13 cellular contexts compared by ENCODE assay signal in genomic region chr5:1295650-1296037, GRCh38. TPM values are rescaled to one million over a fixed set of nuclear protein-coding genes. Genes with fewer than 3 reads are reported as not detected.
DNase-seq lines count a peak whose midpoint lies in the region; ATAC-seq and TF ChIP-seq lines count a peak whose summit lies in the region.
"Had no signal": no experiment of that assay in that cellular context is flagged by ENCODE, and none has a peak within 500 bp of the region (broad histone marks: within the 10 kb centered on the region; RNA-seq: fewer than 3 reads in every experiment).

No MANE protein-coding gene starts in this region.

- H3K4me3 ChIP-seq in Panc1 (ENCODE audit: low read depth in 2 of 2, low read length in 2 of 2), result peak overlapping the region; percentile 44 to 47; a peak in 3 of 4 replicates
- H3K4me3 ChIP-seq in hepatocyte, result no peak overlapping the region

- H3K27ac Mint-ChIP-seq in activated CD4-positive, alpha-beta T cell treated with anti-CD3 and anti-CD28 coated beads for 36 hours, result no peak overlapping the region
- H3K27ac Mint-ChIP-seq in progenitor cell of endocrine pancreas, result no peak overlapping the region

- no peak overlapping the region for H2AFZ ChIP-seq in hepatocyte

- TF ChIP-seq CTCF in Panc1 (IDR thresholded peaks at IDR 0.05) (no peak), hepatocyte (IDR thresholded peaks at IDR 0.05; ENCODE audit: poor library complexity) (no peak), progenitor cell of endocrine pancreas (IDR thresholded peaks at IDR 0.05; ENCODE audit: unreplicated experiment) (no peak)

- no peak for ATAC-seq in activated CD4-positive, alpha-beta T cell treated with anti-CD3 and anti-CD28 coated beads for 36 hours
- ATAC-seq in Panc1, result no peak

- POLR2A ChIA-PET in activated CD4-positive, alpha-beta T cell treated with anti-CD3 and anti-CD28 coated beads for 36 hours (lab: Charles Lee), result no interaction called here
- POLR2A ChIA-PET in Panc1 (lab: Charles Lee), result no interaction called here

- no peak overlapping the region for H3K4me2 ChIP-seq in hepatocyte

- WGBS in hepatocyte (ENCODE audit: low lambda C conversion rate, missing lambda C conversion rate), result 73% methylated on average over 21 of the region's 22 CpGs

- H3K27me3 ChIP-seq in Panc1 (ENCODE audit: control insufficient read depth, insufficient read depth, low read length) (no peaks in the 10 kb centered on the region), hepatocyte (peaks cover 26% of the 10 kb centered on the region)

- CTCF ChIA-PET in activated CD4-positive, alpha-beta T cell treated with anti-CD3 and anti-CD28 coated beads for 36 hours (lab: Charles Lee), result interaction anchor here (0.6 to 1.7 kb wide), 3 partner anchors 48 to 823 kb away, joined by 3 to 4 read pairs (median 4); no protein-coding TSS in a partner anchor
- CTCF ChIA-PET in Panc1 (lab: Charles Lee), result no interaction called here

- no peaks in the 10 kb centered on the region for H3K27me3 Mint-ChIP-seq in activated CD4-positive, alpha-beta T cell treated with anti-CD3 and anti-CD28 coated beads for 36 hours
- H3K27me3 Mint-ChIP-seq in progenitor cell of endocrine pancreas, result peaks cover 51% of the 10 kb centered on the region

- H3K4me1 Mint-ChIP-seq in activated CD4-positive, alpha-beta T cell treated with anti-CD3 and anti-CD28 coated beads for 36 hours, result peaks cover 11% of the 10 kb centered on the region
- no peaks in the 10 kb centered on the region for H3K4me1 Mint-ChIP-seq in progenitor cell of endocrine pancreas (ENCODE audit: low read depth)

- no peaks in the 10 kb centered on the region; the same call in 1 of the 2 replicates for H3K4me1 ChIP-seq in Panc1 (ENCODE audit: control insufficient read depth, insufficient read depth, low read length)
- no peaks in the 10 kb centered on the region for H3K4me1 ChIP-seq in hepatocyte (ENCODE audit: insufficient read depth)

- no TSS peak for BruUV-seq in Panc1 (replicated peaks; lab: Mats Ljungman, UMichigan)

- DNase-seq in activated CD4-positive, alpha-beta T cell treated with anti-CD3 and anti-CD28 coated beads for 36 hours, result no peak
- DNase-seq in activated CD4-positive, alpha-beta T cell treated with anti-CD3 and anti-CD28 coated beads, Interleukin-2, amount 50 U/mL, for 4 hours, result no peak
- DNase-seq in Panc1 (ENCODE audit: low read depth, low spot score) (no peak), hepatocyte (ENCODE audit: low spot score) (peak; percentile 2), progenitor cell of endocrine pancreas (ENCODE audit: low spot score, unreplicated experiment) (no peak), ACHN (no peak), SHP77 (lab: John Stamatoyannopoulos, UW) (no peak)
- no peak for DNase-seq in stimulated activated naive CD4-positive, alpha-beta T cell treated with Interleukin-2 at 50 U/mL for 16 hours (lab: John Stamatoyannopoulos, UW)
- DNase-seq: DMS79 treated with DMSO at 0.1 percent for 48 hours, mammary epithelial cell had no signal

- H3K27ac ChIP-seq in Panc1 (ENCODE audit: low read length) (no peak overlapping the region), hepatocyte (no peak overlapping the region)
- H3K27ac ChIP-seq: HL-60 had no signal

- no peaks in the 10 kb centered on the region for H3K9me3 Mint-ChIP-seq in activated CD4-positive, alpha-beta T cell treated with anti-CD3 and anti-CD28 coated beads for 36 hours (ENCODE audit: low read depth)
- no peaks in the 10 kb centered on the region for H3K9me3 Mint-ChIP-seq in progenitor cell of endocrine pancreas (ENCODE audit: low read depth)

- H3K36me3 ChIP-seq in Panc1 (ENCODE audit: control insufficient read depth, insufficient read depth, low read length) (no peaks in the 10 kb centered on the region), hepatocyte (replicated peaks; ENCODE audit: insufficient read depth, low read depth) (no peaks in the 10 kb centered on the region)

- intact Hi-C loops in activated CD4-positive, alpha-beta T cell treated with anti-CD3 and anti-CD28 coated beads for 36 hours (cut with DNase I, micrococcal nuclease), result loop anchor here in 1 of 2 experiments (1.0 to 5.0 kb wide), 3 partner anchors 50 to 227 kb away; partner anchors contain the start of genes CLPTM1L and LPCAT1
- intact Hi-C loops in Panc1 (cut with micrococcal nuclease; ENCODE audit: unreplicated experiment), result loop anchor here (2.0 kb wide), 1 partner anchor 27 kb away; no protein-coding TSS in a partner anchor

- H3K9me2 ChIP-seq in hepatocyte (replicated peaks; ENCODE audit: insufficient read depth), result no peaks in the 10 kb centered on the region

- H3K9me3 ChIP-seq in Panc1 (ENCODE audit: control insufficient read depth, insufficient read depth, low read depth, low read length) (no peaks in the 10 kb centered on the region), hepatocyte (ENCODE audit: low read depth) (no peaks in the 10 kb centered on the region)

- H3K36me3 Mint-ChIP-seq in activated CD4-positive, alpha-beta T cell treated with anti-CD3 and anti-CD28 coated beads for 36 hours (ENCODE audit: low read depth), result peaks cover 6% of the 10 kb centered on the region
- no peaks in the 10 kb centered on the region for H3K36me3 Mint-ChIP-seq in progenitor cell of endocrine pancreas (ENCODE audit: insufficient read depth)

- no peaks in the 10 kb centered on the region for H3K79me2 ChIP-seq in hepatocyte

- H4K20me1 ChIP-seq in hepatocyte (ENCODE audit: insufficient read depth, poor library complexity, severe bottlenecking), result no peaks in the 10 kb centered on the region

- in situ Hi-C loops in Panc1 (cut with HindIII; ENCODE audit: low pct_unique_long_range_greater_than_20kb, low sequenced_read_pairs), result no loop called here
- in situ Hi-C loops in ACHN (cut with HindIII; ENCODE audit: low pct_ligation_motif_present, low pct_unique_long_range_greater_than_20kb, low sequenced_read_pairs), result no loop called here

- peak overlapping the region; percentile 55 for H3K4me3 Mint-ChIP-seq in activated CD4-positive, alpha-beta T cell treated with anti-CD3 and anti-CD28 coated beads for 36 hours
- peak overlapping the region; percentile 21 for H3K4me3 Mint-ChIP-seq in progenitor cell of endocrine pancreas (ENCODE audit: low read depth)

RNA-seq across cellular contexts. Expression of gene TERT, which starts 0.8 kb away (rescaled TPM):
- 10 to 100 TPM in 1 of 2 experiments, 1 to 10 TPM in 1; 8.5 to 11.9 TPM for total RNA-seq in activated CD4-positive, alpha-beta T cell treated with anti-CD3 and anti-CD28 coated beads for 36 hours
- 8.9 TPM for total RNA-seq in Panc1 (2021; ENCODE audit: unreplicated experiment)
- polyA plus RNA-seq in Panc1 (2012; ENCODE audit: insufficient read length), result 3.7 TPM
- total RNA-seq in hepatocyte, result not detected in 2 replicates
- 0.08 TPM in 1 of 2 replicates, not detected in the other for polyA plus RNA-seq in hepatocyte
- 3.5 and 4.3 TPM in 2 replicates for total RNA-seq in progenitor cell of endocrine pancreas
- total RNA-seq: mammary epithelial cell, subcutaneous adipose tissue had no signal
- polyA plus RNA-seq: AG04450, mammary epithelial cell had no signal

RNA-seq across cellular contexts. Expression of gene CLPTM1L, which starts 49.3 kb away (rescaled TPM):
- total RNA-seq in activated CD4-positive, alpha-beta T cell treated with anti-CD3 and anti-CD28 coated beads for 36 hours, result 10 to 100 TPM; 62.1 to 62.2 TPM
- total RNA-seq in Panc1 (2021; ENCODE audit: unreplicated experiment), result 188 TPM
- polyA plus RNA-seq in Panc1 (2012; ENCODE audit: insufficient read length), result 187 TPM
- 99.3 and 130 TPM in 2 replicates for total RNA-seq in hepatocyte
- polyA plus RNA-seq in hepatocyte, result 129 and 143 TPM in 2 replicates
- total RNA-seq in progenitor cell of endocrine pancreas, result 90.3 and 95.4 TPM in 2 replicates
